Comparison of ENCODE assay signal across 7 cellular contexts in genomic region chr1:23980006-23980724, GRCh38. TPM values are rescaled to one million over a fixed set of nuclear protein-coding genes. Genes with fewer than 3 reads are reported as not detected.
DNase-seq lines count a peak whose midpoint lies in the region; ATAC-seq, FAIRE-seq and TF ChIP-seq lines count a peak whose summit lies in the region.

SRSF10 (minus strand) TSS chr1:23980327; CDS start chr1:23980255, 72 bp downstream.

- FAIRE-seq in GM18507 (lab: Jason Lieb, UNC): peak; percentile 97

- ATAC-seq in HG03025 (IDR thresholded peaks at IDR 0.05; ENCODE audit: low FRiP score, unreplicated experiment): peak; percentile 84

- peak; percentile 43 for TF ChIP-seq CTCF in astrocyte of the cerebellum (IDR thresholded peaks at IDR 0.05; ENCODE audit: low read depth, low read length, missing control alignments)

- peak within 1 kb of the TSS; percentile 94 for H3K4me3 ChIP-seq in astrocyte of the cerebellum (ENCODE audit: low read depth, low read length)

- in situ Hi-C loops in astrocyte of the cerebellum (cut with HindIII; ENCODE audit: low sequenced_read_pairs): no loop called here

- DNase-seq in GM18507 (ENCODE audit: extremely low spot score, insufficient read length, low read depth): peak; percentile 95
- peak; percentile 99 for DNase-seq in NCI-H2029 treated with DMSO at 0.1 percent for 48 hours (lab: John Stamatoyannopoulos, UW)
- DNase-seq in T-helper 9 cell: peak; percentile 93
- peak; percentile 96 for DNase-seq in astrocyte of the cerebellum (ENCODE audit: low read depth)
- peak; percentile 97 for DNase-seq in hepatic stellate cell (ENCODE audit: low spot score)
- peak; percentile 94 for DNase-seq in renal cortical epithelial cell (ENCODE audit: low read depth)

RNA-seq across cellular contexts. Expression of gene SRSF10, which starts in this region (rescaled TPM):
- total RNA-seq in renal cortical epithelial cell: 87.5 and 132 TPM in 2 replicates

Comparison
In these comparisons a context has a peak if more than half of its experiments do, and no peak if none do; other contexts are left out.
1. Peak in every context shown above with its lines: DNase-seq, ATAC-seq and H3K4me3 ChIP-seq.